19 cellular contexts compared by ENCODE assay signal in the genomic region with DNA sequence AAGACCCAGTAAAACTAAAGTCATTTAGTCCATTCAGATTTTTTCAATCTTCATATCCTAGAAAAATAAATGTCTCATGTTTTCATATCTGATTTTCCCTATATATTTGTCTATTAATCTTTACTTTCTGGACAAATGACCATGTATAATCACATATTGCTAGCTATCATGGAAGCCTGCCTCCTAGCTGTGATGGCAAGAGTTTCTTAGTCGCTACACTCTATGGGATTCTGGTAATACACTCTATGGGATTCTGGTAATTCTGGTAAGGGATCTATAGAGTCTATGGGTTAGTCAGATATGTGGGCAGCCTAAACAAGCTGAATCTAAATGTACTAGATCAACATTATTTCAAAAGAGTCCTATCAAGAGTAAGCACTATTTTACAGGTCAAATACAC.
DNase-seq lines count a peak whose midpoint lies in the region; ATAC-seq and TF ChIP-seq lines count a peak whose summit lies in the region.
"Had no signal": no experiment of that assay in that cellular context is flagged by ENCODE, and none has a peak within 500 bp of the region (broad histone marks: within the 10 kb centered on the region; RNA-seq: fewer than 3 reads in every experiment).

No MANE protein-coding gene starts in this region.

- H3K9me2 ChIP-seq in HCT116 (ENCODE audit: insufficient read depth) (no peaks in the 10 kb centered on the region), PC-3 (replicated peaks; ENCODE audit: low read length) (no peaks in the 10 kb centered on the region)

- H2AFZ ChIP-seq in HCT116 (ENCODE audit: low read depth, low read length, poor library complexity, severe bottlenecking) (no peak overlapping the region), PC-3 (ENCODE audit: low read length) (no peak overlapping the region)

- RAD21 ChIA-PET in HCT116 (lab: Charles Lee; ENCODE audit: low non-redundant PET in 1 of 2, low total read pairs in 2 of 2, uncharacterized antibody in 2 of 2, unreplicated experiment in 2 of 2), result no interaction called here

- H3K27ac ChIP-seq in HCT116 (ENCODE audit: low read depth, low read length) (no peak overlapping the region), PC-3 (ENCODE audit: low read length) (no peak overlapping the region), endodermal cell (ENCODE audit: low read depth, low read length) (no peak overlapping the region)

- ATAC-seq in HCT116 (no peak), PC-3 (no peak), GM21528 (IDR thresholded peaks at IDR 0.05; ENCODE audit: low FRiP score, unreplicated experiment) (no peak)
- ATAC-seq: HepG2 had no signal

- H3K4me3 Mint-ChIP-seq in endodermal cell (no peak overlapping the region), Calu3 (ENCODE audit: low read depth, unreplicated experiment) (no peak overlapping the region)
- H3K4me3 Mint-ChIP-seq: CD4-positive, alpha-beta T cell; HFFc6; IgD-negative memory B cell had no signal

- DNase-seq in HCT116 (ENCODE audit: low read depth, low spot score) (no peak), PC-3 (no peak), endodermal cell (no peak), NCI-H2029 treated with DMSO at 0.1 percent for 48 hours (lab: John Stamatoyannopoulos, UW) (no peak), Calu3 (no peak)
- DNase-seq: ACHN; BE2C; C1 segment of cervical spinal cord; Caco-2; CD4-positive, alpha-beta T cell; DMS153; DMS79; GDM1; HCEC 1CT; HFFc6; KBM-7 had no signal

- H3K9me3 ChIP-seq in HCT116 (ENCODE audit: control insufficient read depth in 1 of 2, insufficient read depth in 1 of 2, low read depth in 1 of 2, low read length in 2 of 2) (no peaks in the 10 kb centered on the region), PC-3 (ENCODE audit: low read length) (no peaks in the 10 kb centered on the region), endodermal cell (ENCODE audit: control insufficient read depth, low read length) (no peaks in the 10 kb centered on the region)
- H3K9me3 ChIP-seq: BE2C, Caco-2 had no signal

- TF ChIP-seq CTCF in HCT116 (IDR thresholded peaks at IDR 0.05 in 2 of 3, conservative IDR thresholded peaks at IDR 0.05 in 1 of 3; ENCODE audit: borderline replicate concordance in 1 of 3, insufficient read depth in 1 of 3, low read depth in 2 of 3, low read length in 2 of 3), result peak in 1 of 3 experiments; percentile 35; a peak in 1 of 6 replicates
- 0 out of 2 replicates have a peak, but pooled peaks have one; percentile 24 for TF ChIP-seq CTCF in PC-3 (conservative IDR thresholded peaks at IDR 0.05; ENCODE audit: low read depth, low read length)
- peak; percentile 57 for TF ChIP-seq CTCF in endodermal cell (conservative IDR thresholded peaks at IDR 0.05)
- TF ChIP-seq CTCF in Calu3 (IDR thresholded peaks at IDR 0.05; ENCODE audit: unreplicated experiment), result no peak

- no TSS peak for BruUV-seq in HCT116 (replicated peaks; lab: Mats Ljungman, UMichigan)
- no TSS peak for BruUV-seq in PC-3 (replicated peaks; lab: Mats Ljungman, UMichigan)
- BruUV-seq in Calu3 (replicated peaks; lab: Mats Ljungman, UMichigan), result no TSS peak

- no peak overlapping the region for H3K27ac Mint-ChIP-seq in endodermal cell
- no peak overlapping the region for H3K27ac Mint-ChIP-seq in Calu3 (ENCODE audit: unreplicated experiment)
- H3K27ac Mint-ChIP-seq: CD4-positive, alpha-beta T cell; HFFc6; IgD-negative memory B cell had no signal

- H3F3A ChIP-seq in PC-3 (ENCODE audit: low read length, unreplicated experiment), result no peaks in the 10 kb centered on the region

- no peak for TF ChIP-seq POLR2A in HCT116 (IDR thresholded peaks at IDR 0.05; ENCODE audit: borderline replicate concordance, extremely low read depth, insufficient read depth, insufficient read length)

- H3K9ac ChIP-seq in HCT116 (ENCODE audit: low read length) (no peak overlapping the region), PC-3 (ENCODE audit: low read length) (no peak overlapping the region), endodermal cell (ENCODE audit: extremely low read depth, low read length, poor library complexity, severe bottlenecking) (no peak overlapping the region)

- H3K4me3 ChIP-seq in HCT116 (replicated peaks in 1 of 2; ENCODE audit: low read depth in 1 of 2, low read length in 2 of 2) (no peak overlapping the region), PC-3 (ENCODE audit: low read length) (no peak overlapping the region), endodermal cell (ENCODE audit: low read length) (no peak overlapping the region)

- no peaks in the 10 kb centered on the region for H4K20me1 ChIP-seq in HCT116 (ENCODE audit: insufficient read depth)
- H4K20me1 ChIP-seq in PC-3 (ENCODE audit: low read length), result no peaks in the 10 kb centered on the region

- no peaks in the 10 kb centered on the region for H3K36me3 ChIP-seq in HCT116 (ENCODE audit: control insufficient read depth in 1 of 2, insufficient read depth in 2 of 2, low read length in 2 of 2)
- no peaks in the 10 kb centered on the region for H3K36me3 ChIP-seq in PC-3 (ENCODE audit: low read depth, low read length)
- no peaks in the 10 kb centered on the region for H3K36me3 ChIP-seq in endodermal cell (ENCODE audit: control insufficient read depth, insufficient read depth, low read length)
- H3K36me3 ChIP-seq: BE2C had no signal

- intact Hi-C loops in HCT116 (cut with micrococcal nuclease) (no loop called here), PC-3 (cut with micrococcal nuclease) (no loop called here), Calu3 (cut with micrococcal nuclease; ENCODE audit: unreplicated experiment) (no loop called here)

- H3K27me3 ChIP-seq in HCT116 (ENCODE audit: insufficient read depth, low read length), result peaks cover 19% of the 10 kb centered on the region
- H3K27me3 ChIP-seq in PC-3 (ENCODE audit: low read length), result no peaks in the 10 kb centered on the region
- no peaks in the 10 kb centered on the region for H3K27me3 ChIP-seq in endodermal cell (ENCODE audit: control insufficient read depth, insufficient read depth, low read length, poor library complexity, severe bottlenecking)
- H3K27me3 ChIP-seq: BE2C had no signal

- CTCF ChIA-PET in HCT116 (lab: Charles Lee) (interaction anchor here (1.1 kb wide), 1 partner anchor 163 kb away, joined by 3 read pairs; no protein-coding TSS in a partner anchor), PC-3 (lab: Charles Lee) (no interaction called here), Calu3 (lab: Charles Lee) (no interaction called here)

- H3K79me2 ChIP-seq in HCT116 (ENCODE audit: insufficient read depth, low read length) (no peaks in the 10 kb centered on the region), PC-3 (ENCODE audit: low read length) (no peaks in the 10 kb centered on the region)

- 0 out of 2 replicates have a peak, but pooled peaks have one; percentile 6 for TF ChIP-seq RAD21 in HCT116 (IDR thresholded peaks at IDR 0.05; ENCODE audit: low read depth)

- H3K27me3 Mint-ChIP-seq in endodermal cell (ENCODE audit: insufficient read depth) (no peaks in the 10 kb centered on the region), Calu3 (ENCODE audit: unreplicated experiment) (no peaks in the 10 kb centered on the region)
- H3K27me3 Mint-ChIP-seq: CD4-positive, alpha-beta T cell; IgD-negative memory B cell had no signal

- no peak overlapping the region for H3K4me2 ChIP-seq in HCT116 (ENCODE audit: low read length)
- H3K4me2 ChIP-seq in PC-3 (ENCODE audit: low read length), result no peak overlapping the region

- 92% methylated on average over 1 of the region's 1 CpG; no CpG with 5 or more reads in 1 of the 2 experiments for WGBS in endodermal cell (ENCODE audit: insufficient coverage in 1 of 2, insufficient read length in 1 of 2), 2 experiments

- POLR2A ChIA-PET in HCT116 (lab: Charles Lee), result no interaction called here
- POLR2A ChIA-PET in PC-3 (lab: Charles Lee; ENCODE audit: unreplicated experiment), result no interaction called here

- no peaks in the 10 kb centered on the region for H3K4me1 Mint-ChIP-seq in endodermal cell
- no peaks in the 10 kb centered on the region for H3K4me1 Mint-ChIP-seq in Calu3 (ENCODE audit: low read depth, unreplicated experiment)
- H3K4me1 Mint-ChIP-seq: IgD-negative memory B cell had no signal

- no peaks in the 10 kb centered on the region for H3K36me3 Mint-ChIP-seq in endodermal cell (ENCODE audit: low read depth)
- no peaks in the 10 kb centered on the region for H3K36me3 Mint-ChIP-seq in Calu3 (ENCODE audit: insufficient read depth, unreplicated experiment)
- H3K36me3 Mint-ChIP-seq: IgD-negative memory B cell had no signal

- no peaks in the 10 kb centered on the region for H3K9me3 Mint-ChIP-seq in endodermal cell
- H3K9me3 Mint-ChIP-seq in Calu3 (ENCODE audit: low read depth, unreplicated experiment), result no peaks in the 10 kb centered on the region
- H3K9me3 Mint-ChIP-seq: HFFc6, IgD-negative memory B cell had no signal

- H3K4me1 ChIP-seq in HCT116 (ENCODE audit: control insufficient read depth in 1 of 2, insufficient read depth in 2 of 2, low read length in 2 of 2) (no peaks in the 10 kb centered on the region), PC-3 (ENCODE audit: insufficient read depth, low read length) (no peaks in the 10 kb centered on the region), endodermal cell (ENCODE audit: control insufficient read depth, insufficient read depth, low read length) (no peaks in the 10 kb centered on the region)
- H3K4me1 ChIP-seq: BE2C, Caco-2 had no signal

TF ChIP-seq in HCT116, 20 proteins besides CTCF, POLR2A, EP300 and RAD21:
- TF ChIP-seq YY1 (IDR thresholded peaks at IDR 0.05; ENCODE audit: extremely low read depth, insufficient replicate concordance, low read depth, low read length) (no peak), CEBPB (IDR thresholded peaks at IDR 0.05; ENCODE audit: low read depth) (no peak)
